In the genomic region with DNA sequence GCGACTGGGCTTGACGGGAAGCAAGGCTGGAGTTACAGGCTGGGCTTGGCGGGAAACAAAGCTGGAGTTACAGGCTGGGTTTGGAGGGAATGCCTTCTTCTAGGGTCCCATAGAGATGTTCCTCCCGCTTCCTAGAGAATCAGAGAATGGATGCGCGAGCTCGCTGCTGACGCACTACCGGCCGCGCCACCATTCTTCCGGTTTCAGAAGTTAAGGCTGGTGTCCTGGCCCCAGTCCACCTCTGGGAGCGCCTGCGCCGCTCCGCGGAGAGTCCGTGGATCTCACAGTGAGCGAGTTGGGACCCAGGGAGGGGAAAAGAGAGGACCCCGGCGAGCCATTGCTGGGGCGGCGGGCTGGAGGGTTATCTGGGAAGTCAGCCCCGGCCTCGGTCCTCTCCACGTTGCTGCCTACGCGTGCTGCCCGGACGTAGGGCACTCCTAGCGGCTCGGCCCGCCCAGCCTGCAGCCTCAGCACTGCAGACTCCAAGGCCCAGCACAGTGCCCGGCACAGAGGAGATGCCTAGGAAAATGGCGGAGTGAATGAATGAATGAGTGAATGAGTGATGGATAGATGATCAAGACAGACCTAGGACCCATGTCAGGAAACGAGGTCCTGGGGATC, we compare ENCODE assay signal across 8 cellular contexts. TPM values are rescaled to one million over a fixed set of nuclear protein-coding genes. Genes with fewer than 3 reads are reported as not detected.
DNase-seq lines count a peak whose midpoint lies in the region; ATAC-seq and TF ChIP-seq lines count a peak whose summit lies in the region.

A gene (plus strand): TSS at position 206 of the 621 bp plus-strand sequence. CDS start 7,602 bp downstream, outside the sequence.

- H3K9me3 ChIP-seq in heart left ventricle = peaks cover 0 to 56% (median 36%) of the 10 kb centered on the region in 12 donors
- H3K9me3 ChIP-seq in tibial artery = peaks cover 0 to 29% (median 11%) of the 10 kb centered on the region in 3 donors

- in situ Hi-C loops in ACHN (cut with HindIII; ENCODE audit: low pct_ligation_motif_present, low pct_unique_long_range_greater_than_20kb, low sequenced_read_pairs) = no loop called here

- DNase-seq in ACHN = peak; percentile 82
- DNase-seq in HK-2 (ENCODE audit: unreplicated experiment) = peak; percentile 71
- peak; percentile 9 to 46 (median 41) for DNase-seq in T-helper 1 cell
- DNase-seq in amygdala (lab: John Stamatoyannopoulos, UW) = peak; percentile 13 to 94 (median 78)
- DNase-seq in heart left ventricle = peak; percentile 88 to 91 (median 90)
- peak; percentile 83 for DNase-seq in pons (ENCODE audit: low spot score)
- peak; percentile 86 to 89 for DNase-seq in tibial artery
- DNase-seq in DMS79 treated with DMSO at 0.1 percent for 48 hours (lab: John Stamatoyannopoulos, UW) = no peak

- TF ChIP-seq CTCF in heart left ventricle (IDR thresholded peaks at IDR 0.05) (peak; percentile 6 to 62 (median 34)), tibial artery (IDR thresholded peaks at IDR 0.05) (peak; percentile 42 to 51)

- H3K27ac ChIP-seq in heart left ventricle = peak within 1 kb of the TSS in 11 of 12 donors; percentile 43 to 76 (median 72)
- H3K27ac ChIP-seq in tibial artery = peak within 1 kb of the TSS; percentile 77 to 78

- H3K36me3 ChIP-seq in heart left ventricle (peaks cover 0 to 32% (median 0%) of the 10 kb centered on the region in 9 donors), tibial artery (peaks cover 15 to 25% (median 17%) of the 10 kb centered on the region in 3 donors)

- 1 to 4% (median 2%) methylated on average over 32 to 36 of the region's 36 CpGs for WGBS in heart left ventricle, 4 donors

- no peak for TF ChIP-seq POLR2A in heart left ventricle (IDR thresholded peaks at IDR 0.05)

- intact Hi-C loops in heart left ventricle (cut with DNase I) = loop anchor here in 6 of 10 donors (1.0 to 10.0 kb wide), 9 partner anchors 16 to 378 kb away; a partner anchor contains a TSS
- intact Hi-C loops in tibial artery (cut with DNase I; ENCODE audit: low total_unique reads) = loop anchor here (5.0 kb wide), 1 partner anchor 50 kb away; a partner anchor contains a TSS

- H3K4me1 ChIP-seq in heart left ventricle = peaks cover 0 to 12% (median 3%) of the 10 kb centered on the region in 12 donors
- peaks cover 0 to 10% (median 4%) of the 10 kb centered on the region in 4 donors for H3K4me1 ChIP-seq in tibial artery

- H3K27me3 ChIP-seq in heart left ventricle = peaks cover 0 to 10% (median 0%) of the 10 kb centered on the region in 9 donors
- no peaks in the 10 kb centered on the region for H3K27me3 ChIP-seq in tibial artery

- ATAC-seq in heart left ventricle = peak; percentile 96 to 100 (median 100)

- H3K4me3 ChIP-seq in heart left ventricle = peak within 1 kb of the TSS; percentile 58 to 100 (median 80)
- peak within 1 kb of the TSS; percentile 85 to 94 for H3K4me3 ChIP-seq in tibial artery

RNA-seq across cellular contexts. Expression of the gene that starts here (rescaled TPM):
- total RNA-seq in heart left ventricle = 1 to 10 TPM; 1.9 to 4.8 (median 3.5) TPM
- polyA plus RNA-seq in heart left ventricle = 1 to 10 TPM; 1.9 to 3.4 TPM
